In the genomic region with DNA sequence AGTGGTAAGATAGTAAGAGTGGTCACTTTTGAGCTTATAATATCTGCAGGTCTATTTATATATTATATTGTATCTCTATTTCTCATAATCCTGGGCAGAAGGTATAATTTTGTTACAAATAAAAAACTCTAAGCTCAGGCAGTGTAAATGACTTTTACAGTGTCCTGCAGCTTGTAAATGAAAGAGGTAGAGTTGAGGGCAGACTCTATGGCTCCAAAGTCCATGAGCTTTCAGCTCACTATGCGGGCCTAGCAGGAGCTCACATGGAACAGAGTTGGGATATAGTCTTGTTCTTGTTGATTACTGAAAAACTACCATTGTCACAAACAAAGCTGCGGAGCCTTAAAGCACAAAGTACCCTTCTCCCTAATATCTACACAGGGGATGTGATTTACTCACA, we compare ENCODE assay signal across 1 cellular context.
TF ChIP-seq lines count a peak whose summit lies in the region.

No MANE protein-coding gene starts in this region.

TF ChIP-seq in HepG2, 621 proteins besides CTCF, POLR2A, EP300 and RAD21 (continued from another document and continues in another):
- TF ChIP-seq, protein P1, sequence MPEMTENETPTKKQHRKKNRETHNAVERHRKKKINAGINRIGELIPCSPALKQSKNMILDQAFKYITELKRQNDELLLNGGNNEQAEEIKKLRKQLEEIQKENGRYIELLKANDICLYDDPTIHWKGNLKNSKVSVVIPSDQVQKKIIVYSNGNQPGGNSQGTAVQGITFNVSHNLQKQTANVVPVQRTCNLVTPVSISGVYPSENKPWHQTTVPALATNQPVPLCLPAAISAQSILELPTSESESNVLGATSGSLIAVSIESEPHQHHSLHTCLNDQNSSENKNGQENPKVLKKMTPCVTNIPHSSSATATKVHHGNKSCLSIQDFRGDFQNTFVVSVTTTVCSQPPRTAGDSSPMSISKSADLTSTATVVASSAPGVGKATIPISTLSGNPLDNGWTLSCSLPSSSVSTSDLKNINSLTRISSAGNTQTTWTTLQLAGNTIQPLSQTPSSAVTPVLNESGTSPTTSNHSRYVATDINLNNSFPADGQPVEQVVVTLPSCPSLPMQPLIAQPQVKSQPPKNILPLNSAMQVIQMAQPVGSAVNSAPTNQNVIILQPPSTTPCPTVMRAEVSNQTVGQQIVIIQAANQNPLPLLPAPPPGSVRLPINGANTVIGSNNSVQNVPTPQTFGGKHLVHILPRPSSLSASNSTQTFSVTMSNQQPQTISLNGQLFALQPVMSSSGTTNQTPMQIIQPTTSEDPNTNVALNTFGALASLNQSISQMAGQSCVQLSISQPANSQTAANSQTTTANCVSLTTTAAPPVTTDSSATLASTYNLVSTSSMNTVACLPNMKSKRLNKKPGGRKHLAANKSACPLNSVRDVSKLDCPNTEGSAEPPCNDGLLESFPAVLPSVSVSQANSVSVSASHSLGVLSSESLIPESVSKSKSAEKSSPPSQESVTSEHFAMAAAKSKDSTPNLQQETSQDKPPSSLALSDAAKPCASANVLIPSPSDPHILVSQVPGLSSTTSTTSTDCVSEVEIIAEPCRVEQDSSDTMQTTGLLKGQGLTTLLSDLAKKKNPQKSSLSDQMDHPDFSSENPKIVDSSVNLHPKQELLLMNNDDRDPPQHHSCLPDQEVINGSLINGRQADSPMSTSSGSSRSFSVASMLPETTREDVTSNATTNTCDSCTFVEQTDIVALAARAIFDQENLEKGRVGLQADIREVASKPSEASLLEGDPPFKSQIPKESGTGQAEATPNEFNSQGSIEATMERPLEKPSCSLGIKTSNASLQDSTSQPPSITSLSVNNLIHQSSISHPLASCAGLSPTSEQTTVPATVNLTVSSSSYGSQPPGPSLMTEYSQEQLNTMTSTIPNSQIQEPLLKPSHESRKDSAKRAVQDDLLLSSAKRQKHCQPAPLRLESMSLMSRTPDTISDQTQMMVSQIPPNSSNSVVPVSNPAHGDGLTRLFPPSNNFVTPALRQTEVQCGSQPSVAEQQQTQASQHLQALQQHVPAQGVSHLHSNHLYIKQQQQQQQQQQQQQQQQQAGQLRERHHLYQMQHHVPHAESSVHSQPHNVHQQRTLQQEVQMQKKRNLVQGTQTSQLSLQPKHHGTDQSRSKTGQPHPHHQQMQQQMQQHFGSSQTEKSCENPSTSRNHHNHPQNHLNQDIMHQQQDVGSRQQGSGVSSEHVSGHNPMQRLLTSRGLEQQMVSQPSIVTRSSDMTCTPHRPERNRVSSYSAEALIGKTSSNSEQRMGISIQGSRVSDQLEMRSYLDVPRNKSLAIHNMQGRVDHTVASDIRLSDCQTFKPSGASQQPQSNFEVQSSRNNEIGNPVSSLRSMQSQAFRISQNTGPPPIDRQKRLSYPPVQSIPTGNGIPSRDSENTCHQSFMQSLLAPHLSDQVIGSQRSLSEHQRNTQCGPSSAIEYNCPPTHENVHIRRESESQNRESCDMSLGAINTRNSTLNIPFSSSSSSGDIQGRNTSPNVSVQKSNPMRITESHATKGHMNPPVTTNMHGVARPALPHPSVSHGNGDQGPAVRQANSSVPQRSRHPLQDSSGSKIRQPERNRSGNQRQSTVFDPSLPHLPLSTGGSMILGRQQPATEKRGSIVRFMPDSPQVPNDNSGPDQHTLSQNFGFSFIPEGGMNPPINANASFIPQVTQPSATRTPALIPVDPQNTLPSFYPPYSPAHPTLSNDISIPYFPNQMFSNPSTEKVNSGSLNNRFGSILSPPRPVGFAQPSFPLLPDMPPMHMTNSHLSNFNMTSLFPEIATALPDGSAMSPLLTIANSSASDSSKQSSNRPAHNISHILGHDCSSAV (CRISPR knock-in tag; IDR thresholded peaks at IDR 0.05; ENCODE audit: borderline replicate concordance), result no peak
- no peak for TF ChIP-seq SOX13 (IDR thresholded peaks at IDR 0.05)
- TF ChIP-seq SOX13 (CRISPR knock-in tag; conservative IDR thresholded peaks at IDR 0.05 in 1 of 2, IDR thresholded peaks at IDR 0.05 in 1 of 2), result 0 out of 4 replicates have a peak, but pooled peaks of 1 of the 2 experiments have one; percentile 14
- TF ChIP-seq ZNF709 (CRISPR knock-in tag; IDR thresholded peaks at IDR 0.05), result no peak
- TF ChIP-seq ESRRA (CRISPR knock-in tag; IDR thresholded peaks at IDR 0.05; ENCODE audit: low read depth), result 0 out of 2 replicates have a peak, but pooled peaks have one; percentile 20
- TF ChIP-seq ETV6 (CRISPR knock-in tag; conservative IDR thresholded peaks at IDR 0.05), result no peak
- peak; percentile 66; the same call in 1 of the 2 replicates for TF ChIP-seq EHMT2 (IDR thresholded peaks at IDR 0.05; ENCODE audit: borderline replicate concordance, low read depth, low read length)
- peak; percentile 63; the same call in 1 of the 2 replicates for TF ChIP-seq ZNF644 (CRISPR knock-in tag; IDR thresholded peaks at IDR 0.05; ENCODE audit: low read depth)
- TF ChIP-seq TCF12 (IDR thresholded peaks at IDR 0.05), result no peak
- no peak for TF ChIP-seq TCF12 (CRISPR knock-in tag; IDR thresholded peaks at IDR 0.05)
- no peak for TF ChIP-seq ZBTB21 (CRISPR knock-in tag; IDR thresholded peaks at IDR 0.05)
- no peak for TF ChIP-seq ZNF562 (CRISPR knock-in tag; IDR thresholded peaks at IDR 0.05; ENCODE audit: borderline replicate concordance)
- no peak for TF ChIP-seq ZSCAN20 (CRISPR knock-in tag; IDR thresholded peaks at IDR 0.05; ENCODE audit: borderline replicate concordance)
- peak; percentile 16; the same call in 1 of the 2 replicates for TF ChIP-seq ZFY (CRISPR knock-in tag; IDR thresholded peaks at IDR 0.05)
- peak; percentile 34; the same call in 1 of the 2 replicates for TF ChIP-seq RCOR2 (CRISPR knock-in tag; IDR thresholded peaks at IDR 0.05)
- TF ChIP-seq E2F2 (CRISPR knock-in tag; IDR thresholded peaks at IDR 0.05; ENCODE audit: borderline replicate concordance), result no peak
- no peak for TF ChIP-seq HNRNPLL (IDR thresholded peaks at IDR 0.05; ENCODE audit: low read depth, low read length, poor library complexity, severe bottlenecking)
- no peak for TF ChIP-seq ZNF34 (CRISPR knock-in tag; IDR thresholded peaks at IDR 0.05; ENCODE audit: borderline replicate concordance)
- TF ChIP-seq, protein P2, sequence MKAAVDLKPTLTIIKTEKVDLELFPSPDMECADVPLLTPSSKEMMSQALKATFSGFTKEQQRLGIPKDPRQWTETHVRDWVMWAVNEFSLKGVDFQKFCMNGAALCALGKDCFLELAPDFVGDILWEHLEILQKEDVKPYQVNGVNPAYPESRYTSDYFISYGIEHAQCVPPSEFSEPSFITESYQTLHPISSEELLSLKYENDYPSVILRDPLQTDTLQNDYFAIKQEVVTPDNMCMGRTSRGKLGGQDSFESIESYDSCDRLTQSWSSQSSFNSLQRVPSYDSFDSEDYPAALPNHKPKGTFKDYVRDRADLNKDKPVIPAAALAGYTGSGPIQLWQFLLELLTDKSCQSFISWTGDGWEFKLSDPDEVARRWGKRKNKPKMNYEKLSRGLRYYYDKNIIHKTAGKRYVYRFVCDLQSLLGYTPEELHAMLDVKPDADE (CRISPR knock-in tag; IDR thresholded peaks at IDR 0.05), result no peak
- TF ChIP-seq ZNF207 (IDR thresholded peaks at IDR 0.05; ENCODE audit: borderline replicate concordance), result no peak
- no peak for TF ChIP-seq ZEB1 (IDR thresholded peaks at IDR 0.05; ENCODE audit: insufficient replicate concordance, low read depth)
- TF ChIP-seq ZNF720 (CRISPR knock-in tag; IDR thresholded peaks at IDR 0.05), result no peak
- no peak for TF ChIP-seq HOXA3 (CRISPR knock-in tag; IDR thresholded peaks at IDR 0.05)
- TF ChIP-seq SMAD9 (CRISPR knock-in tag; IDR thresholded peaks at IDR 0.05), result no peak
- peak; percentile 20 for TF ChIP-seq ASH2L (IDR thresholded peaks at IDR 0.05; ENCODE audit: insufficient read length, low read depth, low read length)
- no peak for TF ChIP-seq KAT7 (CRISPR knock-in tag; IDR thresholded peaks at IDR 0.05; ENCODE audit: borderline replicate concordance)
- peak; percentile 36; the same call in 1 of the 2 replicates for TF ChIP-seq RXRB (CRISPR knock-in tag; IDR thresholded peaks at IDR 0.05; ENCODE audit: borderline replicate concordance)
- no peak for TF ChIP-seq GZF1 (CRISPR knock-in tag; IDR thresholded peaks at IDR 0.05)
- no peak for TF ChIP-seq JUN (CRISPR knock-in tag; IDR thresholded peaks at IDR 0.05)
- TF ChIP-seq BRCA1 (CRISPR knock-in tag; IDR thresholded peaks at IDR 0.05), result no peak
- TF ChIP-seq, protein P3, sequence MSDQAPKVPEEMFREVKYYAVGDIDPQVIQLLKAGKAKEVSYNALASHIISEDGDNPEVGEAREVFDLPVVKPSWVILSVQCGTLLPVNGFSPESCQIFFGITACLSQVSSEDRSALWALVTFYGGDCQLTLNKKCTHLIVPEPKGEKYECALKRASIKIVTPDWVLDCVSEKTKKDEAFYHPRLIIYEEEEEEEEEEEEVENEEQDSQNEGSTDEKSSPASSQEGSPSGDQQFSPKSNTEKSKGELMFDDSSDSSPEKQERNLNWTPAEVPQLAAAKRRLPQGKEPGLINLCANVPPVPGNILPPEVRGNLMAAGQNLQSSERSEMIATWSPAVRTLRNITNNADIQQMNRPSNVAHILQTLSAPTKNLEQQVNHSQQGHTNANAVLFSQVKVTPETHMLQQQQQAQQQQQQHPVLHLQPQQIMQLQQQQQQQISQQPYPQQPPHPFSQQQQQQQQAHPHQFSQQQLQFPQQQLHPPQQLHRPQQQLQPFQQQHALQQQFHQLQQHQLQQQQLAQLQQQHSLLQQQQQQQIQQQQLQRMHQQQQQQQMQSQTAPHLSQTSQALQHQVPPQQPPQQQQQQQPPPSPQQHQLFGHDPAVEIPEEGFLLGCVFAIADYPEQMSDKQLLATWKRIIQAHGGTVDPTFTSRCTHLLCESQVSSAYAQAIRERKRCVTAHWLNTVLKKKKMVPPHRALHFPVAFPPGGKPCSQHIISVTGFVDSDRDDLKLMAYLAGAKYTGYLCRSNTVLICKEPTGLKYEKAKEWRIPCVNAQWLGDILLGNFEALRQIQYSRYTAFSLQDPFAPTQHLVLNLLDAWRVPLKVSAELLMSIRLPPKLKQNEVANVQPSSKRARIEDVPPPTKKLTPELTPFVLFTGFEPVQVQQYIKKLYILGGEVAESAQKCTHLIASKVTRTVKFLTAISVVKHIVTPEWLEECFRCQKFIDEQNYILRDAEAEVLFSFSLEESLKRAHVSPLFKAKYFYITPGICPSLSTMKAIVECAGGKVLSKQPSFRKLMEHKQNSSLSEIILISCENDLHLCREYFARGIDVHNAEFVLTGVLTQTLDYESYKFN (CRISPR knock-in tag; conservative IDR thresholded peaks at IDR 0.05), result 0 out of 2 replicates have a peak, but pooled peaks have one; percentile 24
- no peak for TF ChIP-seq ZNF354B (CRISPR knock-in tag; IDR thresholded peaks at IDR 0.05)
- TF ChIP-seq CREM (IDR thresholded peaks at IDR 0.05), result no peak
- TF ChIP-seq CREM (CRISPR knock-in tag; IDR thresholded peaks at IDR 0.05), result no peak
- TF ChIP-seq ZNF883 (CRISPR knock-in tag; IDR thresholded peaks at IDR 0.05; ENCODE audit: not compliant biosample characterization), result no peak
- no peak for TF ChIP-seq MEIS2 (CRISPR knock-in tag; IDR thresholded peaks at IDR 0.05)
- TF ChIP-seq HMG20A (CRISPR knock-in tag; IDR thresholded peaks at IDR 0.05; ENCODE audit: borderline replicate concordance), result 0 out of 2 replicates have a peak, but pooled peaks have one; percentile 25
- TF ChIP-seq FOXP1 (IDR thresholded peaks at IDR 0.05), result no peak
- no peak for TF ChIP-seq FOXP1 (CRISPR knock-in tag; IDR thresholded peaks at IDR 0.05)
- no peak for TF ChIP-seq HDAC2 (CRISPR knock-in tag; IDR thresholded peaks at IDR 0.05)
- TF ChIP-seq, protein P4, sequence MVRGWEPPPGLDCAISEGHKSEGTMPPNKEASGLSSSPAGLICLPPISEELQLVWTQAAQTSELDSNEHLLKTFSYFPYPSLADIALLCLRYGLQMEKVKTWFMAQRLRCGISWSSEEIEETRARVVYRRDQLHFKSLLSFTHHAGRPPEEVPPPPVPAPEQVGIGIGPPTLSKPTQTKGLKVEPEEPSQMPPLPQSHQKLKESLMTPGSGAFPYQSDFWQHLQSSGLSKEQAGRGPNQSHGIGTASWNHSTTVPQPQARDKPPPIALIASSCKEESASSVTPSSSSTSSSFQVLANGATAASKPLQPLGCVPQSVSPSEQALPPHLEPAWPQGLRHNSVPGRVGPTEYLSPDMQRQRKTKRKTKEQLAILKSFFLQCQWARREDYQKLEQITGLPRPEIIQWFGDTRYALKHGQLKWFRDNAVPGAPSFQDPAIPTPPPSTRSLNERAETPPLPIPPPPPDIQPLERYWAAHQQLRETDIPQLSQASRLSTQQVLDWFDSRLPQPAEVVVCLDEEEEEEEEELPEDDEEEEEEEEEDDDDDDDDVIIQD (CRISPR knock-in tag; IDR thresholded peaks at IDR 0.05; ENCODE audit: low read depth), result peak; percentile 43; the same call in 1 of the 2 replicates
- 0 out of 2 replicates have a peak, but pooled peaks have one; percentile 22 for TF ChIP-seq RARA (CRISPR knock-in tag; IDR thresholded peaks at IDR 0.05)
- TF ChIP-seq ZNF382 (CRISPR knock-in tag; IDR thresholded peaks at IDR 0.05; ENCODE audit: borderline replicate concordance), result no peak
- peak; percentile 69 for TF ChIP-seq HNF4G (IDR thresholded peaks at IDR 0.05; ENCODE audit: borderline replicate concordance, low read depth, low read length)
- TF ChIP-seq HNF4G (CRISPR knock-in tag; IDR thresholded peaks at IDR 0.05; ENCODE audit: borderline replicate concordance, low read depth), result no peak; the same call in 1 of the 2 replicates
- no peak for TF ChIP-seq ZNF780A (CRISPR knock-in tag; IDR thresholded peaks at IDR 0.05)
- TF ChIP-seq, protein P5, sequence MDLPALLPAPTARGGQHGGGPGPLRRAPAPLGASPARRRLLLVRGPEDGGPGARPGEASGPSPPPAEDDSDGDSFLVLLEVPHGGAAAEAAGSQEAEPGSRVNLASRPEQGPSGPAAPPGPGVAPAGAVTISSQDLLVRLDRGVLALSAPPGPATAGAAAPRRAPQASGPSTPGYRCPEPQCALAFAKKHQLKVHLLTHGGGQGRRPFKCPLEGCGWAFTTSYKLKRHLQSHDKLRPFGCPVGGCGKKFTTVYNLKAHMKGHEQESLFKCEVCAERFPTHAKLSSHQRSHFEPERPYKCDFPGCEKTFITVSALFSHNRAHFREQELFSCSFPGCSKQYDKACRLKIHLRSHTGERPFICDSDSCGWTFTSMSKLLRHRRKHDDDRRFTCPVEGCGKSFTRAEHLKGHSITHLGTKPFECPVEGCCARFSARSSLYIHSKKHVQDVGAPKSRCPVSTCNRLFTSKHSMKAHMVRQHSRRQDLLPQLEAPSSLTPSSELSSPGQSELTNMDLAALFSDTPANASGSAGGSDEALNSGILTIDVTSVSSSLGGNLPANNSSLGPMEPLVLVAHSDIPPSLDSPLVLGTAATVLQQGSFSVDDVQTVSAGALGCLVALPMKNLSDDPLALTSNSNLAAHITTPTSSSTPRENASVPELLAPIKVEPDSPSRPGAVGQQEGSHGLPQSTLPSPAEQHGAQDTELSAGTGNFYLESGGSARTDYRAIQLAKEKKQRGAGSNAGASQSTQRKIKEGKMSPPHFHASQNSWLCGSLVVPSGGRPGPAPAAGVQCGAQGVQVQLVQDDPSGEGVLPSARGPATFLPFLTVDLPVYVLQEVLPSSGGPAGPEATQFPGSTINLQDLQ (CRISPR knock-in tag; IDR thresholded peaks at IDR 0.05), result no peak
